ENCODE assay signal across 9 cellular contexts in genomic region chr14:52267501-52268190, GRCh38. TPM values are rescaled to one million over a fixed set of nuclear protein-coding genes. Genes with fewer than 3 reads are reported as not detected.
DNase-seq lines count a peak whose midpoint lies in the region; ATAC-seq and TF ChIP-seq lines count a peak whose summit lies in the region.
"Had no signal": no experiment of that assay in that cellular context is flagged by ENCODE, and none has a peak within 500 bp of the region (broad histone marks: within the 10 kb centered on the region; RNA-seq: fewer than 3 reads in every experiment).

PTGDR (plus strand) TSS chr14:52267698; CDS start chr14:52267815, 117 bp downstream.

- TF ChIP-seq CTCF in HFFc6 (IDR thresholded peaks at IDR 0.05) (no peak), cardiac muscle cell (IDR thresholded peaks at IDR 0.05; ENCODE audit: low read depth, low read length) (no peak), prostate gland (IDR thresholded peaks at IDR 0.05) (no peak)

- H3K9me3 Mint-ChIP-seq in HFFc6: no peaks in the 10 kb centered on the region; the same call in 1 of the 2 replicates
- no peaks in the 10 kb centered on the region for H3K9me3 Mint-ChIP-seq in activated T-cell treated with anti-CD3 and anti-CD28 coated beads, Interleukin-2, amount 50 U/mL, for 72 hours

- intact Hi-C loops in prostate gland (cut with DNase I): no loop called here

- no peak within 1 kb of the TSS for H3K27ac Mint-ChIP-seq in HFFc6
- H3K27ac Mint-ChIP-seq in activated T-cell treated with anti-CD3 and anti-CD28 coated beads, Interleukin-2, amount 50 U/mL, for 72 hours: peak within 1 kb of the TSS; percentile 29

- DNase-seq in HFFc6: no peak
- DNase-seq in activated T-cell treated with anti-CD3 and anti-CD28 coated beads, Interleukin-2, amount 50 U/mL, for 72 hours: peak; percentile 15 to 20
- DNase-seq in cardiac muscle cell (ENCODE audit: low read depth in 1 of 2, low spot score in 1 of 2): peak; percentile 27 to 47
- DNase-seq in prostate gland (ENCODE audit: low spot score): no peak
- no peak for DNase-seq in foreskin melanocyte
- DNase-seq in DMS53 (lab: John Stamatoyannopoulos, UW): no peak
- DNase-seq in NCI-H524 treated with DMSO at 0.1 percent for 48 hours (lab: John Stamatoyannopoulos, UW): no peak

- ATAC-seq in activated T-cell treated with anti-CD3 and anti-CD28 coated beads, Interleukin-2, amount 50 U/mL, for 72 hours (replicated peaks in 1 of 2): peak; percentile 63 to 64
- ATAC-seq in GM21619 (IDR thresholded peaks at IDR 0.05; ENCODE audit: unreplicated experiment): no peak

- H3K4me1 ChIP-seq in cardiac muscle cell (ENCODE audit: low read depth): no peaks in the 10 kb centered on the region
- H3K4me1 ChIP-seq in prostate gland (replicated peaks): no peaks in the 10 kb centered on the region

- H3K9me3 ChIP-seq in cardiac muscle cell (ENCODE audit: low read depth) (no peaks in the 10 kb centered on the region), prostate gland (no peaks in the 10 kb centered on the region)

- peaks cover 26% of the 10 kb centered on the region for H3K4me1 Mint-ChIP-seq in HFFc6 (ENCODE audit: low read depth)
- peaks cover 38% of the 10 kb centered on the region for H3K4me1 Mint-ChIP-seq in activated T-cell treated with anti-CD3 and anti-CD28 coated beads, Interleukin-2, amount 50 U/mL, for 72 hours (ENCODE audit: low read depth)

- no peak for TF ChIP-seq POLR2A in prostate gland (IDR thresholded peaks at IDR 0.05)

- H3K27ac ChIP-seq in cardiac muscle cell: no peak within 1 kb of the TSS
- H3K27ac ChIP-seq in prostate gland: no peak within 1 kb of the TSS

- WGBS in prostate gland: 1% methylated on average over 55 of the region's 58 CpGs

- peaks cover 51% of the 10 kb centered on the region for H3K27me3 Mint-ChIP-seq in HFFc6 (ENCODE audit: insufficient read depth)
- peaks cover 49% of the 10 kb centered on the region for H3K27me3 Mint-ChIP-seq in activated T-cell treated with anti-CD3 and anti-CD28 coated beads, Interleukin-2, amount 50 U/mL, for 72 hours (ENCODE audit: low read depth)

- no peaks in the 10 kb centered on the region for H3K36me3 ChIP-seq in cardiac muscle cell
- H3K36me3 ChIP-seq in prostate gland: no peaks in the 10 kb centered on the region

- no peaks in the 10 kb centered on the region for H3K36me3 Mint-ChIP-seq in HFFc6 (ENCODE audit: low read depth)
- H3K36me3 Mint-ChIP-seq in activated T-cell treated with anti-CD3 and anti-CD28 coated beads, Interleukin-2, amount 50 U/mL, for 72 hours (ENCODE audit: insufficient read depth in 2 of 2): peaks cover 0 to 1% of the 10 kb centered on the region in 2 donors

- H3K27me3 ChIP-seq in cardiac muscle cell: peaks cover 85% of the 10 kb centered on the region
- no peaks in the 10 kb centered on the region for H3K27me3 ChIP-seq in prostate gland (replicated peaks; ENCODE audit: insufficient read depth)

- peak within 1 kb of the TSS; percentile 45 for H3K4me3 Mint-ChIP-seq in HFFc6
- H3K4me3 Mint-ChIP-seq in activated T-cell treated with anti-CD3 and anti-CD28 coated beads, Interleukin-2, amount 50 U/mL, for 72 hours: peak within 1 kb of the TSS; percentile 91 to 94

- peak within 1 kb of the TSS; percentile 28 for H3K4me3 ChIP-seq in cardiac muscle cell
- peak within 1 kb of the TSS; percentile 8 to 25 for H3K4me3 ChIP-seq in prostate gland

RNA-seq across cellular contexts. Expression of gene PTGDR, which starts in this region (rescaled TPM):
- total RNA-seq in HFFc6 (2021; fragmentation: NEBNext Ultra II Directional; extraction: Animal tissue kit (Norgen Biotek cat#: 25700)): not detected
- total RNA-seq in activated T-cell treated with anti-CD3 and anti-CD28 coated beads, Interleukin-2, amount 50 U/mL, for 72 hours: under 1 TPM; 0.19 to 0.60 TPM
- not detected in 2 replicates for total RNA-seq in cardiac muscle cell
- polyA plus RNA-seq in cardiac muscle cell: not detected in 2 replicates
- under 1 TPM; 0.55 to 0.74 TPM for total RNA-seq in prostate gland
- total RNA-seq: lung microvascular endothelial cell had no signal

Comparison
In these comparisons a context has a peak if more than half of its experiments do, and no peak if none do; other contexts are left out.
1. Peak in DNase-seq and ATAC-seq in activated T-cell treated with anti-CD3 and anti-CD28 coated beads, Interleukin-2, amount 50 U/mL, for 72 hours; RNA of the gene not detected or under 1 TPM.
2. Peak in DNase-seq and H3K4me3 ChIP-seq in cardiac muscle cell; RNA of the gene not detected or under 1 TPM.